In genomic region chr11:29985248-29985647, GRCh38 we compare ENCODE assay signal across 21 cellular contexts. TPM values are rescaled to one million over a fixed set of nuclear protein-coding genes. Genes with fewer than 3 reads are reported as not detected.
"Had no signal": no experiment of that assay in that cellular context is flagged by ENCODE, and none has a peak within 500 bp of the region (broad histone marks: within the 10 kb centered on the region; RNA-seq: fewer than 3 reads in every experiment).

No MANE protein-coding gene starts in this region.

- H3K36me3 ChIP-seq: brain microvascular endothelial cell, colonic mucosa, lower lobe of right lung, neutrophil, pancreas, sigmoid colon, spleen, thoracic aorta, upper lobe of left lung had no signal

- H3K27ac ChIP-seq: brain microvascular endothelial cell, colonic mucosa, lower lobe of right lung, neutrophil, pancreas, sigmoid colon, spleen, thoracic aorta, upper lobe of left lung had no signal

- DNase-seq: activated CD4-positive, alpha-beta T cell treated with anti-CD3 and anti-CD28 coated beads for 48 hours; activated CD4-positive, CD25-positive, alpha-beta regulatory T cell; activated CD8-positive, alpha-beta T cell treated with anti-CD3 and anti-CD28 coated beads for 36 hours; activated naive CD4-positive, alpha-beta T cell treated with anti-CD3 and anti-CD28 coated beads, Interleukin-2, amount 50 U/mL, for 16 hours; activated T-cell treated with anti-CD3 and anti-CD28 coated beads, Interleukin-2, amount 50 U/mL, for 24 hours; aorta; brain microvascular endothelial cell; colonic mucosa; endodermal cell; head of caudate nucleus; lower lobe of right lung; pancreas; sigmoid colon; spleen; stimulated activated CD4-positive, alpha-beta T cell treated with anti-CD3 and anti-CD28 coated beads, Interleukin-4, amount 100 ng/mL, for 4 hours; upper lobe of left lung had no signal

- H3K4me3 ChIP-seq: colonic mucosa, lower lobe of right lung, pancreas, sigmoid colon, spleen, thoracic aorta, upper lobe of left lung had no signal

- H3K4me1 ChIP-seq: colonic mucosa, lower lobe of right lung, pancreas, sigmoid colon, spleen, upper lobe of left lung had no signal

- H3K27me3 ChIP-seq: brain microvascular endothelial cell, colonic mucosa, neutrophil, pancreas, sigmoid colon, spleen, upper lobe of left lung had no signal

- H3K9me3 ChIP-seq: colonic mucosa, lower lobe of right lung, neutrophil, pancreas, sigmoid colon, spleen, thoracic aorta, upper lobe of left lung had no signal

- ATAC-seq: activated CD8-positive, alpha-beta T cell treated with anti-CD3 and anti-CD28 coated beads for 36 hours; lower lobe of right lung; natural killer cell treated with Interleukin-12 subunit alpha and Interleukin-12 subunit beta and Interleukin-15 and Interleukin-18, amount 100 ng/mL, for 72 hours; pancreas; stimulated activated memory B cell treated with anti-CD40 and anti-IgM and Interleukin-4, amounts not matched to agents 10 μg/mL and 1 μg/mL and 100 μg/mL, for 72 hours had no signal

RNA-seq across cellular contexts. Expression of gene KCNA4, which starts 31.6 kb away (rescaled TPM):
- total RNA-seq: activated CD8-positive, alpha-beta T cell treated with anti-CD3 and anti-CD28 coated beads for 36 hours; epithelial cell of proximal tubule; natural killer cell treated with Interleukin-12 subunit alpha and Interleukin-12 subunit beta and Interleukin-15 and Interleukin-18, amount 100 ng/mL, for 72 hours; pancreas; spleen had no signal
